6 cellular contexts compared by ENCODE assay signal in genomic region chr7:142908921-142909870, GRCh38. TPM values are rescaled to one million over a fixed set of nuclear protein-coding genes. Genes with fewer than 3 reads are reported as not detected.
A peak's percentile ranks its signal among the peaks of the same experiment; 100 is the strongest.
DNase-seq lines count a peak whose midpoint lies in the region; ATAC-seq and TF ChIP-seq lines count a peak whose summit lies in the region.

No MANE protein-coding gene starts in this region.

- H3K27me3 ChIP-seq in lung (ENCODE audit: control insufficient read depth, insufficient read depth) = no peaks in the 10 kb centered on the region

- H3K4me1 ChIP-seq in lung (ENCODE audit: control insufficient read depth in 2 of 2, insufficient read depth in 2 of 2, low read length in 2 of 2) = no peaks in the 10 kb centered on the region

- WGBS in lung, 2 donors = 67% methylated on average over 21 of the region's 21 CpGs

- DNase-seq in GM12865 (ENCODE audit: low read depth) (peak; percentile 29), RPMI7951 (ENCODE audit: low read depth) (peak; percentile 14), lung (ENCODE audit: low spot score) (no peak), NCI-H1436 treated with DMSO at 0.1 percent for 48 hours (lab: John Stamatoyannopoulos, UW) (no peak)
- no peak for DNase-seq in activated CD4-positive, alpha-beta T cell treated with anti-CD3 and anti-CD28 coated beads for 4 hours

- no peaks in the 10 kb centered on the region for H3K9me3 ChIP-seq in lung (ENCODE audit: control insufficient read depth in 2 of 2, insufficient read depth in 1 of 2, low read length in 1 of 2)

- peak; percentile 32 for TF ChIP-seq CTCF in GM12865 (IDR thresholded peaks at IDR 0.05; ENCODE audit: insufficient read depth, low read depth, low read length, missing control alignments)
- TF ChIP-seq CTCF in lung (IDR thresholded peaks at IDR 0.05; ENCODE audit: control extremely low read depth, extremely low read depth) = no peak

- H3K27ac ChIP-seq in lung (ENCODE audit: low read depth in 1 of 2, low read length in 1 of 2) = no peak overlapping the region

- H3K4me3 ChIP-seq in GM12865 (ENCODE audit: low read depth, low read length) = no peak overlapping the region
- no peak overlapping the region for H3K4me3 ChIP-seq in lung

- ATAC-seq in lung (ENCODE audit: insufficient read depth, low FRiP score) (peak; percentile 53), GM21526 (IDR thresholded peaks at IDR 0.05; ENCODE audit: low FRiP score, unreplicated experiment) (no peak)

- no peaks in the 10 kb centered on the region for H3K36me3 ChIP-seq in lung (ENCODE audit: control insufficient read depth in 2 of 2, insufficient read depth in 2 of 2, low read length in 2 of 2)

RNA-seq across cellular contexts. Expression of gene TRPV6, which starts 23.7 kb away (rescaled TPM):
- not detected in 2 replicates for total RNA-seq in RPMI7951 (2014; rRNA removed; shearing (Covaris generic))
- total RNA-seq in lung = 1 to 10 TPM in 1 of 2 donors, under 1 TPM in 1; 0.43 to 1.2 TPM
- under 1 TPM; 0.40 to 0.63 TPM for polyA plus RNA-seq in lung

RNA-seq across cellular contexts. Expression of gene TRPV5, which starts 24.4 kb away (rescaled TPM):
- total RNA-seq in RPMI7951 (2014; rRNA removed; shearing (Covaris generic)) = not detected in 2 replicates
- not detected for total RNA-seq in lung
- under 1 TPM in 1 of 2 donors, not detected in 1; 0.05 TPM for polyA plus RNA-seq in lung

RNA-seq across cellular contexts. Expression of gene LLCFC1, which starts 30.1 kb away (rescaled TPM):
- not detected in 2 replicates for total RNA-seq in RPMI7951 (2014; rRNA removed; shearing (Covaris generic))
- total RNA-seq in lung = not detected
- polyA plus RNA-seq in lung = under 1 TPM; 0.22 to 0.70 TPM

RNA-seq across cellular contexts. Expression of gene KEL, which starts 53.0 kb away (rescaled TPM):
- not detected in 2 replicates for total RNA-seq in RPMI7951 (2014; rRNA removed; shearing (Covaris generic))
- total RNA-seq in lung = 1 to 10 TPM in 1 of 2 donors, under 1 TPM in 1; 0.52 to 8.3 TPM
- 1 to 10 TPM in 1 of 2 donors, under 1 TPM in 1; 0.23 to 1.6 TPM for polyA plus RNA-seq in lung

RNA-seq across cellular contexts. Expression of gene EPHB6, which starts 54.3 kb away (rescaled TPM):
- total RNA-seq in RPMI7951 (2014; rRNA removed; shearing (Covaris generic)) = not detected in 2 replicates
- total RNA-seq in lung = 10 to 100 TPM; 18.5 to 18.8 TPM
- 1 to 10 TPM; 3.2 to 8.5 TPM for polyA plus RNA-seq in lung

Comparison
In these comparisons a context has a peak if more than half of its experiments do, and no peak if none do; other contexts are left out.
1. DNase-seq: peak in GM12865 (single experiment) and RPMI7951 (single experiment); none in lung (single experiment), NCI-H1436 treated with DMSO at 0.1 percent for 48 hours (single experiment) and activated CD4-positive, alpha-beta T cell treated with anti-CD3 and anti-CD28 coated beads for 4 hours (0 of 2).